In the genomic region with DNA sequence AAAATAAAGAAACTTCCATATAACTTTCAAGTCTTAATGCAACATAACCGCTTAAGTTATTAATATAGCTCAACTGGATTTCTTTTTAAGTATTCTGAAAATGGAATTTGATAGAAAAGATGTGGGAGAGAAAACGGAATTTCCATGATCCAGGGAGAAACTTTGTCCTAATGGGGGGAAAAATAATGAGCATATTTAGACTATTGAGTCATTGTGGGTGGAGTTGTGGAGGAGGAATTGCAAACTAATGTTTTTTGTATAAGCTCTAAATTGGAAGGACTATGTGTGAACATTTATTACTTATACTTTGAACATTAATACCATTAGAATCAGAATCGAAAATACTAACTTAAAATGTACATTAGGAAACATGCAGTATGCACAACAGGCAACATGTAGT, we compare ENCODE assay signal across 1 cellular context.
TF ChIP-seq lines count a peak whose summit lies in the region.

No MANE protein-coding gene starts in this region.

TF ChIP-seq in IMR-90, 13 proteins besides CTCF, POLR2A, EP300 and RAD21 (continued from another document):
- TF ChIP-seq, protein P1, sequence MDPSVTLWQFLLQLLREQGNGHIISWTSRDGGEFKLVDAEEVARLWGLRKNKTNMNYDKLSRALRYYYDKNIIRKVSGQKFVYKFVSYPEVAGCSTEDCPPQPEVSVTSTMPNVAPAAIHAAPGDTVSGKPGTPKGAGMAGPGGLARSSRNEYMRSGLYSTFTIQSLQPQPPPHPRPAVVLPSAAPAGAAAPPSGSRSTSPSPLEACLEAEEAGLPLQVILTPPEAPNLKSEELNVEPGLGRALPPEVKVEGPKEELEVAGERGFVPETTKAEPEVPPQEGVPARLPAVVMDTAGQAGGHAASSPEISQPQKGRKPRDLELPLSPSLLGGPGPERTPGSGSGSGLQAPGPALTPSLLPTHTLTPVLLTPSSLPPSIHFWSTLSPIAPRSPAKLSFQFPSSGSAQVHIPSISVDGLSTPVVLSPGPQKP (IDR thresholded peaks at IDR 0.05; ENCODE audit: borderline replicate concordance, low read depth, low read length) = no peak
- TF ChIP-seq FOS (IDR thresholded peaks at IDR 0.05; ENCODE audit: low read depth, low read length) (no peak), BHLHE40 (IDR thresholded peaks at IDR 0.05; ENCODE audit: low read depth, low read length) (no peak), RFX5 (IDR thresholded peaks at IDR 0.05; ENCODE audit: low read depth, low read length) (no peak), MAFK (IDR thresholded peaks at IDR 0.05; ENCODE audit: low read depth, low read length) (no peak), CHD1 (IDR thresholded peaks at IDR 0.05; ENCODE audit: low read depth, low read length) (no peak)
- TF ChIP-seq, protein P2, sequence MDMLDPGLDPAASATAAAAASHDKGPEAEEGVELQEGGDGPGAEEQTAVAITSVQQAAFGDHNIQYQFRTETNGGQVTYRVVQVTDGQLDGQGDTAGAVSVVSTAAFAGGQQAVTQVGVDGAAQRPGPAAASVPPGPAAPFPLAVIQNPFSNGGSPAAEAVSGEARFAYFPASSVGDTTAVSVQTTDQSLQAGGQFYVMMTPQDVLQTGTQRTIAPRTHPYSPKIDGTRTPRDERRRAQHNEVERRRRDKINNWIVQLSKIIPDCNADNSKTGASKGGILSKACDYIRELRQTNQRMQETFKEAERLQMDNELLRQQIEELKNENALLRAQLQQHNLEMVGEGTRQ (IDR thresholded peaks at IDR 0.05; ENCODE audit: low read depth, low read length) = no peak
TF ChIP-seq in IMR-90: peak in this region for 0.
